In the genomic region with DNA sequence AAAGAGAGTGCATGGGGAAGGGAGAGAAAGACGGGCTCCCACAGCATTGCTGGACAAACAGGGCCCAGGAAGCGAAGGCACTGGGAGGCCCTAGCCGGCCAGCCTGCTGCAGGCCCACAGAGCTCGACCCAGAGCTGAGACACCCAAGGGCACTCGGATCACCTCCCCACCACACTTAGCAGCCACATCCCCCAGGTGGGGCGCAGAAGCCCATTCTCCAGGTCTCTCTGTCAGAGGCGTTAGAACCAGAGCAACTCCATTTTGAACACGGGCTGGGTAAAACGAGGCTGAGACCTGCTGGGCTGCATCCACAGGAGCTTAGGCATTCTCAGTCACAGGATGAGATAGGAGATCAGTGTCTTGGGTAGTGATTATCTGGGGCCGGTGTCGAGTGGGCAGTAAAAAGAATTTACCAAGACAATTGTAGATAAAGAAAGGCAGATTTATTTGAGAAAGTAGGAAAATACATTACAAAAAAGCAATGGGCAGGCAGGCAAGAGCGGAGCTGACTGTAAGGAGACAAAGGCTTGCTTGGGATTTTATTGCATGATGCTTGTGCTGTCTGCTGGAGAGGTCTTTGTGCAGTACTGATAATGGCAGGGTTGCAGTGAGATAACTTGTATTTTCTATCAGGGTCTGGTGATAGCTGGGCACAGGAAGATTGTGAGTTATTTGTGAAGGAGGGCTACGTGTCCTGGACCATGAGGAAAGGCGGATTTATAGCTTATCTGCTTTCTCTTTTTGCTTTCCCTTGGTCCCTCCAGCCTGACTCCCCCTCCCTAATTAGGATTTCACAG, we compare ENCODE assay signal across 23 cellular contexts.
"Had no signal": no experiment of that assay in that cellular context is flagged by ENCODE, and none has a peak within 500 bp of the region (broad histone marks: within the 10 kb centered on the region; RNA-seq: fewer than 3 reads in every experiment).

No MANE protein-coding gene starts in this region.

- H3K36me3 Mint-ChIP-seq: activated naive CD8-positive, alpha-beta T cell treated with anti-CD3 and anti-CD28 coated beads for 36 hours; mesothelial cell of epicardium had no signal

- H3K27me3 Mint-ChIP-seq: activated naive CD8-positive, alpha-beta T cell treated with anti-CD3 and anti-CD28 coated beads for 36 hours; central memory CD8-positive, alpha-beta T cell; progenitor cell of endocrine pancreas; stimulated activated naive CD8-positive, alpha-beta T cell treated with anti-CD3 and anti-CD28 coated beads, Interleukin-15, amount 100 ng/mL, for 72 hours had no signal

- H3K4me3 Mint-ChIP-seq: activated naive CD8-positive, alpha-beta T cell treated with anti-CD3 and anti-CD28 coated beads for 36 hours; central memory CD8-positive, alpha-beta T cell; dendritic cell treated with granulocyte-macrophage colony-stimulating factor and Interleukin-4, amounts not matched to agents 40 ng/mL and 50 ng/mL, for 4 days; mesothelial cell of epicardium; naive B cell; nephron progenitor cell; stimulated activated naive CD8-positive, alpha-beta T cell treated with anti-CD3 and anti-CD28 coated beads, Interleukin-15, amount 100 ng/mL, for 72 hours had no signal

- H3K9me3 Mint-ChIP-seq: central memory CD8-positive, alpha-beta T cell had no signal

- DNase-seq: activated CD4-positive, alpha-beta T cell treated with anti-CD3 and anti-CD28 coated beads for 4 hours; activated CD4-positive, alpha-beta T cell treated with anti-CD3 and anti-CD28 coated beads, Interleukin-2, amount 50 U/mL, for 48 hours; activated CD4-positive, CD25-positive, alpha-beta regulatory T cell; activated CD8-positive, alpha-beta memory T cell treated with anti-CD3 and anti-CD28 coated beads for 24 hours; activated effector memory CD4-positive, alpha-beta T cell treated with Interleukin-2 at 50 U/mL for 16 hours; activated naive CD4-positive, alpha-beta T cell treated with Interleukin-2 at 50 U/mL for 16 hours; activated naive CD8-positive, alpha-beta T cell treated with anti-CD3 and anti-CD28 coated beads for 36 hours; foreskin keratinocyte; left ventricle myocardium inferior; naive B cell; nephron progenitor cell; ovary; right lobe of liver; stimulated activated CD4-positive, alpha-beta T cell treated with anti-CD3 and anti-CD28 coated beads, Interleukin-12 subunit alpha, Interleukin-12 subunit beta, amount 100 ng/mL, for 4 hours; stimulated activated CD4-positive, alpha-beta T cell treated with anti-CD3 and anti-CD28 coated beads, Interleukin-4, amount 100 ng/mL, for 1 hour; stimulated activated naive CD8-positive, alpha-beta T cell treated with anti-CD3 and anti-CD28 coated beads, Interleukin-15, amount 100 ng/mL, for 72 hours; T-helper 9 cell; thyroid gland; upper lobe of left lung had no signal

- ATAC-seq: foreskin keratinocyte; right lobe of liver; stimulated activated naive CD8-positive, alpha-beta T cell treated with anti-CD3 and anti-CD28 coated beads, Interleukin-15, amount 100 ng/mL, for 72 hours had no signal

- H3K27ac Mint-ChIP-seq: activated naive CD8-positive, alpha-beta T cell treated with anti-CD3 and anti-CD28 coated beads for 36 hours; dendritic cell treated with granulocyte-macrophage colony-stimulating factor and Interleukin-4, amounts not matched to agents 40 ng/mL and 50 ng/mL, for 4 days; mesothelial cell of epicardium; naive B cell; nephron progenitor cell; progenitor cell of endocrine pancreas; stimulated activated naive CD8-positive, alpha-beta T cell treated with anti-CD3 and anti-CD28 coated beads, Interleukin-15, amount 100 ng/mL, for 72 hours had no signal

- H3K4me1 Mint-ChIP-seq: activated naive CD8-positive, alpha-beta T cell treated with anti-CD3 and anti-CD28 coated beads for 36 hours; central memory CD8-positive, alpha-beta T cell; mesothelial cell of epicardium; naive B cell; stimulated activated naive CD8-positive, alpha-beta T cell treated with anti-CD3 and anti-CD28 coated beads, Interleukin-15, amount 100 ng/mL, for 72 hours had no signal
